8 cellular contexts compared by ENCODE assay signal in genomic region chr15:70327328-70328136, GRCh38.
DNase-seq lines count a peak whose midpoint lies in the region; ATAC-seq and TF ChIP-seq lines count a peak whose summit lies in the region.

No MANE protein-coding gene starts in this region.

- peak; percentile 26 for ATAC-seq in GM19397 (IDR thresholded peaks at IDR 0.05; ENCODE audit: unreplicated experiment)
- peak; percentile 78 for ATAC-seq in stimulated activated memory B cell treated with anti-CD40 and anti-IgM and Interleukin-4, amounts not matched to agents 10 μg/mL and 1 μg/mL and 100 μg/mL, for 72 hours
- no peak for ATAC-seq in GM18873 (IDR thresholded peaks at IDR 0.05; ENCODE audit: low FRiP score, unreplicated experiment)
- ATAC-seq in GM18520 (IDR thresholded peaks at IDR 0.05; ENCODE audit: unreplicated experiment), result no peak
- ATAC-seq in HG03342 (IDR thresholded peaks at IDR 0.05; ENCODE audit: unreplicated experiment), result no peak
- ATAC-seq in GM18909 (IDR thresholded peaks at IDR 0.05; ENCODE audit: poor library complexity, unreplicated experiment), result no peak

- intact Hi-C loops in esophagus muscularis mucosa (cut with DNase I), result no loop called here

- WGBS in esophagus muscularis mucosa, result 64% methylated on average over 5 of the region's 5 CpGs

- H3K27ac ChIP-seq in esophagus muscularis mucosa (replicated peaks in 1 of 4), result peak overlapping the region in 3 of 4 donors; percentile 20 to 78 (median 24)

- DNase-seq in NOMO-1 treated with dmso at 0.1 percent for 144 hours (lab: John Stamatoyannopoulos, UW; ENCODE audit: unreplicated experiment) (peak; percentile 18), esophagus muscularis mucosa (ENCODE audit: extremely low spot score) (peak; percentile 24)

- H3K36me3 ChIP-seq in esophagus muscularis mucosa, result no peaks in the 10 kb centered on the region

- TF ChIP-seq CTCF in esophagus muscularis mucosa (IDR thresholded peaks at IDR 0.05), result no peak

- peak overlapping the region; percentile 69 for H3K27ac Mint-ChIP-seq in stimulated activated memory B cell treated with anti-CD40 and anti-IgM and Interleukin-4, amounts not matched to agents 10 μg/mL and 1 μg/mL and 100 μg/mL, for 72 hours

- H3K4me1 ChIP-seq in esophagus muscularis mucosa, result peaks cover 25 to 50% (median 49%) of the 10 kb centered on the region in 4 donors

- H3K27me3 ChIP-seq in esophagus muscularis mucosa, result no peaks in the 10 kb centered on the region

- no peak overlapping the region for H3K4me3 ChIP-seq in esophagus muscularis mucosa

- no peaks in the 10 kb centered on the region for H3K9me3 ChIP-seq in esophagus muscularis mucosa

- peaks cover 5% of the 10 kb centered on the region for H3K9me3 Mint-ChIP-seq in stimulated activated memory B cell treated with anti-CD40 and anti-IgM and Interleukin-4, amounts not matched to agents 10 μg/mL and 1 μg/mL and 100 μg/mL, for 72 hours

- H3K27me3 Mint-ChIP-seq in stimulated activated memory B cell treated with anti-CD40 and anti-IgM and Interleukin-4, amounts not matched to agents 10 μg/mL and 1 μg/mL and 100 μg/mL, for 72 hours, result no peaks in the 10 kb centered on the region

- no peak for TF ChIP-seq EP300 in esophagus muscularis mucosa (IDR thresholded peaks at IDR 0.05)

- no peak for TF ChIP-seq POLR2A in esophagus muscularis mucosa (IDR thresholded peaks at IDR 0.05; ENCODE audit: low read depth)

- H3K4me3 Mint-ChIP-seq in stimulated activated memory B cell treated with anti-CD40 and anti-IgM and Interleukin-4, amounts not matched to agents 10 μg/mL and 1 μg/mL and 100 μg/mL, for 72 hours, result peak overlapping the region; percentile 8

- H3K36me3 Mint-ChIP-seq in stimulated activated memory B cell treated with anti-CD40 and anti-IgM and Interleukin-4, amounts not matched to agents 10 μg/mL and 1 μg/mL and 100 μg/mL, for 72 hours, result no peaks in the 10 kb centered on the region

- H3K4me1 Mint-ChIP-seq in stimulated activated memory B cell treated with anti-CD40 and anti-IgM and Interleukin-4, amounts not matched to agents 10 μg/mL and 1 μg/mL and 100 μg/mL, for 72 hours, result peaks cover 28% of the 10 kb centered on the region

Comparison
In these comparisons a context has a peak if more than half of its experiments do, and no peak if none do; other contexts are left out.
1. ATAC-seq: peak in GM19397 (single experiment) and stimulated activated memory B cell treated with anti-CD40 and anti-IgM and Interleukin-4, amounts not matched to agents 10 μg/mL and 1 μg/mL and 100 μg/mL, for 72 hours (single experiment); none in GM18873 (single experiment), GM18520 (single experiment), HG03342 (single experiment) and GM18909 (single experiment).